In the genomic region with DNA sequence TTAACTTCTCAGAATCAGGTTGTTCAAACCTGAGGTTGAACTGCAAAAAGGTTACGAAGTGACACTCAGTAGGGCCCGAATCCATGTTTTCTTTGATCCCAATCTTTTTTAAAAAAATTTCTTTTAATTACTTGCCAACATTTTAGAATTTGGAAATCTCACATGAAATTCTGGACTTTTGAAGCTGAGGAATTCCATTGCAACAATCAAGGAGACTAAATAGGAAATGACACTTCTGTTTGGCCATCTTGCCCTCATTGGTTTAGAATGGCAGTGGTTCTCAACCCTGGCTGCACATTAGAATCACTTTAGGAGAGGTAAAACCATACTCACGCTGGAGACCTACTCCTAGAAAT, we compare ENCODE assay signal across 8 cellular contexts. TPM values are rescaled to one million over a fixed set of nuclear protein-coding genes. Genes with fewer than 3 reads are reported as not detected.
DNase-seq lines count a peak whose midpoint lies in the region; ATAC-seq and TF ChIP-seq lines count a peak whose summit lies in the region.

No MANE protein-coding gene starts in this region.

- POLR2A ChIA-PET in activated naive CD8-positive, alpha-beta T cell treated with anti-CD3 and anti-CD28 coated beads, Interleukin-2, amount 10 ng/mL, durations not matched to agents 7 days and 5 days (lab: Charles Lee) = interaction anchor here (0.7 to 1.9 kb wide), 4 partner anchors 13 to 283 kb away, joined by 3 to 4 read pairs (median 3); no protein-coding TSS in a partner anchor

- no peak for DNase-seq in activated naive CD4-positive, alpha-beta T cell treated with anti-CD3 and anti-CD28 coated beads, Interleukin-2, amount 10 ng/mL, durations not matched to agents 7 days and 5 days
- DNase-seq in activated naive CD4-positive, alpha-beta T cell treated with anti-CD3 and anti-CD28 coated beads, Interleukin-2, amount 50 U/mL, for 16 hours = no peak
- no peak for DNase-seq in activated naive CD8-positive, alpha-beta T cell treated with anti-CD3 and anti-CD28 coated beads, Interleukin-2, amount 10 ng/mL, durations not matched to agents 7 days and 5 days
- DNase-seq in left lobe of liver (ENCODE audit: low spot score) = no peak
- no peak for DNase-seq in type B pancreatic cell (ENCODE audit: extremely low spot score, unreplicated experiment)
- DNase-seq in superior temporal gyrus (ENCODE audit: extremely low spot score) = no peak
- DNase-seq in posterior cingulate gyrus = no peak

- H3K4me1 Mint-ChIP-seq in activated naive CD4-positive, alpha-beta T cell treated with anti-CD3 and anti-CD28 coated beads, Interleukin-2, amount 10 ng/mL, durations not matched to agents 7 days and 5 days = peaks cover 37% of the 10 kb centered on the region
- peaks cover 25% of the 10 kb centered on the region for H3K4me1 Mint-ChIP-seq in activated naive CD8-positive, alpha-beta T cell treated with anti-CD3 and anti-CD28 coated beads, Interleukin-2, amount 10 ng/mL, durations not matched to agents 7 days and 5 days
- H3K4me1 Mint-ChIP-seq in type B pancreatic cell (ENCODE audit: unreplicated experiment) = peaks cover 13% of the 10 kb centered on the region

- no peak for ATAC-seq in activated naive CD8-positive, alpha-beta T cell treated with anti-CD3 and anti-CD28 coated beads, Interleukin-2, amount 10 ng/mL, durations not matched to agents 7 days and 5 days (ENCODE audit: low read depth)
- ATAC-seq in left lobe of liver = peak; percentile 24
- ATAC-seq in GM18511 (IDR thresholded peaks at IDR 0.05; ENCODE audit: unreplicated experiment) = no peak

- no peak overlapping the region for H3K27ac Mint-ChIP-seq in activated naive CD4-positive, alpha-beta T cell treated with anti-CD3 and anti-CD28 coated beads, Interleukin-2, amount 10 ng/mL, durations not matched to agents 7 days and 5 days
- peak overlapping the region; percentile 97 for H3K27ac Mint-ChIP-seq in activated naive CD8-positive, alpha-beta T cell treated with anti-CD3 and anti-CD28 coated beads, Interleukin-2, amount 10 ng/mL, durations not matched to agents 7 days and 5 days
- peak overlapping the region; percentile 92 for H3K27ac Mint-ChIP-seq in type B pancreatic cell

- TF ChIP-seq CTCF in type B pancreatic cell (conservative IDR thresholded peaks at IDR 0.05) = no peak

- H3K36me3 Mint-ChIP-seq in activated naive CD4-positive, alpha-beta T cell treated with anti-CD3 and anti-CD28 coated beads, Interleukin-2, amount 10 ng/mL, durations not matched to agents 7 days and 5 days = peaks cover 13% of the 10 kb centered on the region
- H3K36me3 Mint-ChIP-seq in activated naive CD8-positive, alpha-beta T cell treated with anti-CD3 and anti-CD28 coated beads, Interleukin-2, amount 10 ng/mL, durations not matched to agents 7 days and 5 days = peaks cover 6% of the 10 kb centered on the region
- H3K36me3 Mint-ChIP-seq in type B pancreatic cell = peaks cover 4% of the 10 kb centered on the region

- H3K9me3 Mint-ChIP-seq in activated naive CD4-positive, alpha-beta T cell treated with anti-CD3 and anti-CD28 coated beads, Interleukin-2, amount 10 ng/mL, durations not matched to agents 7 days and 5 days = no peaks in the 10 kb centered on the region
- H3K9me3 Mint-ChIP-seq in activated naive CD8-positive, alpha-beta T cell treated with anti-CD3 and anti-CD28 coated beads, Interleukin-2, amount 10 ng/mL, durations not matched to agents 7 days and 5 days = no peaks in the 10 kb centered on the region
- no peaks in the 10 kb centered on the region for H3K9me3 Mint-ChIP-seq in type B pancreatic cell

- peak overlapping the region; percentile 99 for H3K4me3 Mint-ChIP-seq in activated naive CD4-positive, alpha-beta T cell treated with anti-CD3 and anti-CD28 coated beads, Interleukin-2, amount 10 ng/mL, durations not matched to agents 7 days and 5 days
- peak overlapping the region; percentile 99 for H3K4me3 Mint-ChIP-seq in activated naive CD8-positive, alpha-beta T cell treated with anti-CD3 and anti-CD28 coated beads, Interleukin-2, amount 10 ng/mL, durations not matched to agents 7 days and 5 days
- H3K4me3 Mint-ChIP-seq in type B pancreatic cell = peak overlapping the region; percentile 98

- H3K27me3 Mint-ChIP-seq in activated naive CD4-positive, alpha-beta T cell treated with anti-CD3 and anti-CD28 coated beads, Interleukin-2, amount 10 ng/mL, durations not matched to agents 7 days and 5 days = peaks cover 28% of the 10 kb centered on the region
- H3K27me3 Mint-ChIP-seq in activated naive CD8-positive, alpha-beta T cell treated with anti-CD3 and anti-CD28 coated beads, Interleukin-2, amount 10 ng/mL, durations not matched to agents 7 days and 5 days = peaks cover 13% of the 10 kb centered on the region
- peaks cover 25% of the 10 kb centered on the region for H3K27me3 Mint-ChIP-seq in type B pancreatic cell

- intact Hi-C loops in posterior cingulate gyrus (cut with DNase I) = loop anchor here (2.0 to 10.0 kb wide), 3 partner anchors 189 to 258 kb away; partner anchors contain the start of gene HYCC1

- CTCF ChIA-PET in activated naive CD4-positive, alpha-beta T cell treated with anti-CD3 and anti-CD28 coated beads, Interleukin-2, amount 10 ng/mL, durations not matched to agents 7 days and 5 days (lab: Charles Lee) = interaction anchor here (0.7 to 1.6 kb wide), 6 partner anchors 10 to 263 kb away, joined by 3 to 5 read pairs (median 3); no protein-coding TSS in a partner anchor

RNA-seq across cellular contexts. Expression of gene TOMM7, which starts 0.5 kb away (rescaled TPM):
- 100 to 1,000 TPM; 379 to 390 TPM for total RNA-seq in activated naive CD8-positive, alpha-beta T cell treated with anti-CD3 and anti-CD28 coated beads, Interleukin-2, amount 10 ng/mL, durations not matched to agents 7 days and 5 days
- total RNA-seq in left lobe of liver (146 TPM), type B pancreatic cell (ENCODE audit: low replicate concordance) (222 and 327 TPM in 2 replicates)
